ENCODE assay signal across 25 cellular contexts in the genomic region with DNA sequence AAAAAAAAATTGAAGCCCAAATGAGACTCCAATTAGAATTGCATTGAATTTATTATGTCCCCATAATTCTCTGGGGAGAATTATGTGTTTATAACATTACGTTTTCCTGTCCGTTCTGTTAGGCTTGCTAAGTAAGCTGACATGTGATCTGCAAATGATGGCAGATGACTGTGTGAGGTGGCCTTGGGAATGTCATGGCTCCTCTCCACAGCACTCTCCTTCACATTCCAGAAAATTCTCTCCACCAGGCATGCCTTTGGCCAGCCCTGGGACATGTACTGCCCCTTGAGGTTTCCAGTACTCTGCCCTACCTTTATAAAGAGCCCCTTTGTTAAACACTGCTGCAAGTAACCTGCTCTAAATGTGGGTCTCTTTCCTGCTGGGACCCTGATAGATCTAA. TPM values are rescaled to one million over a fixed set of nuclear protein-coding genes. Genes with fewer than 3 reads are reported as not detected.
"Had no signal": no experiment of that assay in that cellular context is flagged by ENCODE, and none has a peak within 500 bp of the region (broad histone marks: within the 10 kb centered on the region; RNA-seq: fewer than 3 reads in every experiment).

No MANE protein-coding gene starts in this region.

- H2AFZ ChIP-seq: neural progenitor cell had no signal

- H3K36me3 ChIP-seq: ascending aorta, colonic mucosa, neural progenitor cell, prostate gland, right atrium auricular region, stomach had no signal

- H3K4me3 ChIP-seq: ascending aorta, colonic mucosa, neural progenitor cell, prostate gland, right atrium auricular region, skin epidermis, stomach had no signal

- H3K9me3 Mint-ChIP-seq: activated CD4-positive, alpha-beta T cell treated with anti-CD3 and anti-CD28 coated beads, Interleukin-2, amount 10 ng/mL, durations not matched to agents 7 days and 5 days; activated naive CD4-positive, alpha-beta T cell treated with anti-CD3 and anti-CD28 coated beads, Interleukin-2, amount 10 ng/mL, durations not matched to agents 7 days and 5 days; activated T-cell treated with anti-CD3 and anti-CD28 coated beads, Interleukin-2, amount 50 U/mL, for 24 hours; activated T-helper 2 cell treated with anti-CD3 and anti-CD28 coated beads, Interferon-gamma antibody, Interleukin-2, Interleukin-4, amounts not matched to agents 10 μg/mL and 5 μg/mL and 100 μg/mL, durations not matched to agents 14 hours and 24 hours and 36 hours; central memory CD8-positive, alpha-beta T cell had no signal

- H3K4me2 ChIP-seq: neural progenitor cell had no signal

- H3K9me3 ChIP-seq: ascending aorta, colonic mucosa, prostate gland had no signal

- H3K27ac ChIP-seq: ascending aorta, colonic mucosa, epithelial cell of prostate, foreskin keratinocyte, neural progenitor cell, prostate gland, right atrium auricular region, stomach had no signal

- H3K4me1 ChIP-seq: foreskin keratinocyte had no signal

- H3K27ac Mint-ChIP-seq: activated CD4-positive, alpha-beta T cell treated with anti-CD3 and anti-CD28 coated beads, Interleukin-2, amount 10 ng/mL, durations not matched to agents 7 days and 5 days; activated CD8-positive, alpha-beta T cell treated with anti-CD3 and anti-CD28 coated beads, Interleukin-2, amount 10 ng/mL, durations not matched to agents 7 days and 5 days; activated naive CD4-positive, alpha-beta T cell treated with anti-CD3 and anti-CD28 coated beads, Interleukin-2, amount 10 ng/mL, durations not matched to agents 7 days and 5 days; activated T-cell treated with anti-CD3 and anti-CD28 coated beads, Interleukin-2, amount 50 U/mL, for 24 hours; activated T-helper 2 cell treated with anti-CD3 and anti-CD28 coated beads, Interferon-gamma antibody, Interleukin-2, Interleukin-4, amounts not matched to agents 10 μg/mL and 5 μg/mL and 100 μg/mL, durations not matched to agents 14 hours and 24 hours and 36 hours; endodermal cell; mesothelial cell of epicardium; neural progenitor cell had no signal

- H3K27me3 ChIP-seq: ascending aorta, neural progenitor cell, right atrium auricular region had no signal

- H3K9ac ChIP-seq: neural progenitor cell had no signal

- FAIRE-seq: islet of Langerhans had no signal

- ATAC-seq: activated CD8-positive, alpha-beta T cell treated with anti-CD3 and anti-CD28 coated beads, Interleukin-2, amount 10 ng/mL, durations not matched to agents 7 days and 5 days; foreskin keratinocyte; left cardiac atrium had no signal

- H3K36me3 Mint-ChIP-seq: activated naive CD4-positive, alpha-beta T cell treated with anti-CD3 and anti-CD28 coated beads, Interleukin-2, amount 10 ng/mL, durations not matched to agents 7 days and 5 days; mesothelial cell of epicardium had no signal

- H3K4me3 Mint-ChIP-seq: activated CD4-positive, alpha-beta T cell treated with anti-CD3 and anti-CD28 coated beads, Interleukin-2, amount 10 ng/mL, durations not matched to agents 7 days and 5 days; activated CD8-positive, alpha-beta T cell treated with anti-CD3 and anti-CD28 coated beads, Interleukin-2, amount 10 ng/mL, durations not matched to agents 7 days and 5 days; activated naive CD4-positive, alpha-beta T cell treated with anti-CD3 and anti-CD28 coated beads, Interleukin-2, amount 10 ng/mL, durations not matched to agents 7 days and 5 days; activated T-cell treated with anti-CD3 and anti-CD28 coated beads, Interleukin-2, amount 50 U/mL, for 24 hours; central memory CD8-positive, alpha-beta T cell; endodermal cell; mesothelial cell of epicardium; neural progenitor cell had no signal

- DNase-seq: activated CD4-positive, alpha-beta T cell treated with anti-CD3 and anti-CD28 coated beads, Interleukin-2, amount 10 ng/mL, durations not matched to agents 7 days and 5 days; activated CD8-positive, alpha-beta T cell treated with anti-CD3 and anti-CD28 coated beads, Interleukin-2, amount 10 ng/mL, durations not matched to agents 7 days and 5 days; activated naive CD4-positive, alpha-beta T cell treated with anti-CD3 and anti-CD28 coated beads, Interleukin-2, amount 10 ng/mL, durations not matched to agents 7 days and 5 days; activated T-cell treated with anti-CD3 and anti-CD28 coated beads, Interleukin-2, amount 50 U/mL, for 24 hours; colonic mucosa; endodermal cell; foreskin keratinocyte; hippocampal formation; left cardiac atrium; stimulated activated CD4-positive, alpha-beta T cell treated with anti-CD3 and anti-CD28 coated beads, Interleukin-15, amount 100 ng/mL, for 24 hours; stimulated activated CD4-positive, alpha-beta T cell treated with anti-CD3 and anti-CD28 coated beads, Interleukin-2, amount 100 ng/mL, for 48 hours; stomach; T-helper 9 cell had no signal

RNA-seq across cellular contexts. Expression of a gene that starts 56.5 kb away (rescaled TPM):
- total RNA-seq: activated CD4-positive, alpha-beta T cell treated with anti-CD3 and anti-CD28 coated beads, Interleukin-2, amount 10 ng/mL, durations not matched to agents 7 days and 5 days; activated CD8-positive, alpha-beta T cell treated with anti-CD3 and anti-CD28 coated beads, Interleukin-2, amount 10 ng/mL, durations not matched to agents 7 days and 5 days; ascending aorta; foreskin keratinocyte; lower leg skin; osteocyte had no signal
- polyA plus RNA-seq: foreskin keratinocyte had no signal
